ENCODE assay signal across 22 cellular contexts in genomic region chr7:7911756-7912155, GRCh38. TPM values are rescaled to one million over a fixed set of nuclear protein-coding genes. Genes with fewer than 3 reads are reported as not detected.
DNase-seq lines count a peak whose midpoint lies in the region; ATAC-seq, FAIRE-seq and TF ChIP-seq lines count a peak whose summit lies in the region.
"Had no signal": no experiment of that assay in that cellular context is flagged by ENCODE, and none has a peak within 500 bp of the region (broad histone marks: within the 10 kb centered on the region; RNA-seq: fewer than 3 reads in every experiment).

No MANE protein-coding gene starts in this region.

- FAIRE-seq in frontal cortex (lab: Jason Lieb, UNC): no peak
- FAIRE-seq: K562 had no signal

- H3K27ac ChIP-seq in SJCRH30: peak overlapping the region; percentile 33
- peak overlapping the region; percentile 56 for H3K27ac ChIP-seq in lower lobe of right lung
- H3K27ac ChIP-seq in skeletal muscle tissue (ENCODE audit: low read depth, low read length): peak overlapping the region; percentile 23
- H3K27ac ChIP-seq in SK-N-SH (ENCODE audit: low read depth in 2 of 2, low read length in 1 of 2): no peak overlapping the region
- H3K27ac ChIP-seq in upper lobe of right lung: no peak overlapping the region
- H3K27ac ChIP-seq: esophagus muscularis mucosa, HL-60, parathyroid adenoma had no signal

- H3K27ac Mint-ChIP-seq in HFFc6: peak overlapping the region; percentile 92
- H3K27ac Mint-ChIP-seq: stimulated activated naive CD8-positive, alpha-beta T cell treated with anti-CD3 and anti-CD28 coated beads, Interleukin-15, Interleukin-2, amounts not matched to agents 100 ng/mL and 50 ng/mL, for 24 hours had no signal

- TF ChIP-seq RAD21 in SK-N-SH (IDR thresholded peaks at IDR 0.05; ENCODE audit: low read length): no peak

- POLR2A ChIA-PET in SK-N-SH (lab: Yijun Ruan, JAX): no interaction called here

- WGBS in SK-N-SH (ENCODE audit: low lambda C conversion rate): 69% methylated on average over 1 of the region's 1 CpG

- no peak for TF ChIP-seq EP300 in SK-N-SH (IDR thresholded peaks at IDR 0.05; ENCODE audit: borderline replicate concordance in 1 of 2, low read depth in 1 of 2, low read length in 1 of 2)

- no peaks in the 10 kb centered on the region for H3K9me3 ChIP-seq in SJCRH30 (replicated peaks)
- no peaks in the 10 kb centered on the region for H3K9me3 ChIP-seq in lower lobe of right lung
- no peaks in the 10 kb centered on the region for H3K9me3 ChIP-seq in skeletal muscle tissue (ENCODE audit: control insufficient read depth in 3 of 3, low read length in 3 of 3)
- H3K9me3 ChIP-seq in SK-N-SH: no peaks in the 10 kb centered on the region
- no peaks in the 10 kb centered on the region for H3K9me3 ChIP-seq in upper lobe of right lung
- H3K9me3 ChIP-seq: BE2C, esophagus muscularis mucosa, left lung, upper lobe of left lung had no signal

- H3K4me2 ChIP-seq in SK-N-SH: no peak overlapping the region

- H4K20me1 ChIP-seq in SK-N-SH (ENCODE audit: insufficient read depth): no peaks in the 10 kb centered on the region

- CTCF ChIA-PET in SK-N-SH (lab: Yijun Ruan, JAX): interaction anchor here (0.7 to 1.5 kb wide), 2 partner anchors 11 to 46 kb away, joined by 3 read pairs; no protein-coding TSS in a partner anchor

- H3K27me3 Mint-ChIP-seq in HFFc6 (ENCODE audit: insufficient read depth): no peaks in the 10 kb centered on the region
- H3K27me3 Mint-ChIP-seq: stimulated activated naive CD8-positive, alpha-beta T cell treated with anti-CD3 and anti-CD28 coated beads, Interleukin-15, Interleukin-2, amounts not matched to agents 100 ng/mL and 50 ng/mL, for 24 hours had no signal

- no peak overlapping the region for H2AFZ ChIP-seq in SK-N-SH (ENCODE audit: low read depth)
- H2AFZ ChIP-seq: parathyroid adenoma had no signal

- peaks cover 39% of the 10 kb centered on the region for H3K4me1 Mint-ChIP-seq in HFFc6 (ENCODE audit: low read depth)

- no peaks in the 10 kb centered on the region for H3K79me2 ChIP-seq in SK-N-SH (ENCODE audit: insufficient read depth)
- H3K79me2 ChIP-seq: parathyroid adenoma had no signal

- peak in 1 of 2 donors; percentile 5 for ATAC-seq in lower lobe of right lung
- ATAC-seq in HG03565 (IDR thresholded peaks at IDR 0.05; ENCODE audit: unreplicated experiment): no peak
- ATAC-seq in upper lobe of right lung: no peak
- ATAC-seq: K562 had no signal

- H3K4me1 ChIP-seq in SJCRH30: peaks cover 48% of the 10 kb centered on the region
- H3K4me1 ChIP-seq in lower lobe of right lung: no peaks in the 10 kb centered on the region
- peaks cover 0 to 12% (median 0%) of the 10 kb centered on the region in 3 donors for H3K4me1 ChIP-seq in skeletal muscle tissue (ENCODE audit: control insufficient read depth in 3 of 3, insufficient read depth in 3 of 3, low read length in 3 of 3)
- no peaks in the 10 kb centered on the region for H3K4me1 ChIP-seq in SK-N-SH (ENCODE audit: control insufficient read depth in 1 of 2, insufficient read depth in 2 of 2, low read depth in 1 of 2, low read length in 1 of 2)
- H3K4me1 ChIP-seq in upper lobe of right lung: peaks cover 6% of the 10 kb centered on the region
- H3K4me1 ChIP-seq: BE2C, esophagus muscularis mucosa, left lung, parathyroid adenoma, upper lobe of left lung had no signal

- no peak for TF ChIP-seq CTCF in HFFc6 (IDR thresholded peaks at IDR 0.05)
- TF ChIP-seq CTCF in lower lobe of right lung (IDR thresholded peaks at IDR 0.05): no peak
- TF ChIP-seq CTCF in SK-N-SH (IDR thresholded peaks at IDR 0.05): no peak
- TF ChIP-seq CTCF in upper lobe of right lung (IDR thresholded peaks at IDR 0.05): no peak

- H3K36me3 ChIP-seq in SJCRH30 (no peaks in the 10 kb centered on the region), lower lobe of right lung (no peaks in the 10 kb centered on the region), skeletal muscle tissue (ENCODE audit: control insufficient read depth in 3 of 3, insufficient read depth in 3 of 3, low read length in 3 of 3) (no peaks in the 10 kb centered on the region), SK-N-SH (replicated peaks in 1 of 2; ENCODE audit: control insufficient read depth in 1 of 2, insufficient read depth in 2 of 2, low read length in 1 of 2) (no peaks in the 10 kb centered on the region), upper lobe of right lung (no peaks in the 10 kb centered on the region)
- H3K36me3 ChIP-seq: BE2C, esophagus muscularis mucosa, left lung, upper lobe of left lung had no signal

- H3K9ac ChIP-seq in skeletal muscle tissue (ENCODE audit: low read depth in 1 of 3, low read length in 3 of 3) (no peak overlapping the region), SK-N-SH (no peak overlapping the region)
- H3K9ac ChIP-seq: parathyroid adenoma had no signal

- no peaks in the 10 kb centered on the region for H3F3A ChIP-seq in SK-N-SH (replicated peaks; ENCODE audit: insufficient read depth)

- peak overlapping the region; percentile 69; the same call in 1 of the 2 replicates for H3K4me3 Mint-ChIP-seq in HFFc6
- H3K4me3 Mint-ChIP-seq: stimulated activated naive CD8-positive, alpha-beta T cell treated with anti-CD3 and anti-CD28 coated beads, Interleukin-15, Interleukin-2, amounts not matched to agents 100 ng/mL and 50 ng/mL, for 24 hours had no signal

- intact Hi-C loops in lower lobe of right lung (cut with DNase I): no loop called here
- intact Hi-C loops in upper lobe of right lung (cut with DNase I): no loop called here

- H3K9me2 ChIP-seq in SK-N-SH: no peaks in the 10 kb centered on the region

- H3K4me3 ChIP-seq in SJCRH30 (no peak overlapping the region), lower lobe of right lung (no peak overlapping the region), skeletal muscle tissue (ENCODE audit: low read length in 3 of 3) (no peak overlapping the region), SK-N-SH (ENCODE audit: low read depth in 2 of 2, low read length in 1 of 2) (no peak overlapping the region), upper lobe of right lung (no peak overlapping the region)
- H3K4me3 ChIP-seq: esophagus muscularis mucosa, K562, left lung, upper lobe of left lung had no signal

- H3K9me3 Mint-ChIP-seq in HFFc6: no peaks in the 10 kb centered on the region

- H3K27me3 ChIP-seq in SJCRH30 (no peaks in the 10 kb centered on the region), lower lobe of right lung (ENCODE audit: low read depth) (no peaks in the 10 kb centered on the region), skeletal muscle tissue (ENCODE audit: control insufficient read depth in 3 of 3, insufficient read depth in 3 of 3, low read length in 3 of 3) (no peaks in the 10 kb centered on the region), SK-N-SH (ENCODE audit: insufficient read depth) (no peaks in the 10 kb centered on the region), upper lobe of right lung (no peaks in the 10 kb centered on the region)
- H3K27me3 ChIP-seq: BE2C, esophagus muscularis mucosa, left lung, upper lobe of left lung had no signal

- DNase-seq in HFFc6 (no peak), SJCRH30 (peak; percentile 58 to 70), lower lobe of right lung (no peak), SK-N-SH (no peak), frontal cortex (ENCODE audit: low spot score in 2 of 2) (no peak), upper lobe of right lung (no peak)
- DNase-seq: activated gamma-delta T cell treated with Interleukin-2 at 50 U/mL for 16 hours; BE2C; cerebellar nuclear complex; effector CD4-positive, alpha-beta T cell; GDM1; left lung; NCI-H187 treated with DMSO at 0.1 percent for 48 hours; NCI-H446; upper lobe of left lung had no signal

- no peaks in the 10 kb centered on the region for H3K36me3 Mint-ChIP-seq in HFFc6 (ENCODE audit: low read depth)

TF ChIP-seq in SK-N-SH, 30 proteins besides CTCF, POLR2A, EP300 and RAD21 (continues in another document):
- TF ChIP-seq FOXM1 (IDR thresholded peaks at IDR 0.05; ENCODE audit: low read depth): no peak
- TF ChIP-seq FOSL2 (IDR thresholded peaks at IDR 0.05; ENCODE audit: borderline replicate concordance, low read depth): no peak
- TF ChIP-seq YY1 (IDR thresholded peaks at IDR 0.05; ENCODE audit: low read depth): no peak
- no peak for TF ChIP-seq MAX (IDR thresholded peaks at IDR 0.05; ENCODE audit: low read depth)
- TF ChIP-seq RFX5 (IDR thresholded peaks at IDR 0.05; ENCODE audit: low read length): no peak
- TF ChIP-seq GABPA (IDR thresholded peaks at IDR 0.05; ENCODE audit: low read depth): no peak
- no peak for TF ChIP-seq REST (IDR thresholded peaks at IDR 0.05; ENCODE audit: low read depth, low read length)

RNA-seq across cellular contexts. Expression of gene GLCCI1, which starts 56.8 kb away (rescaled TPM):
- 10 to 100 TPM; 15.0 to 17.7 (median 16.2) TPM for total RNA-seq in HFFc6 (2021; fragmentation: NEBNext Ultra II Directional; extraction: Animal tissue kit (Norgen Biotek cat#: 25700))
- total RNA-seq in SJCRH30 (2014; rRNA removed; shearing (Covaris generic)): 9.1 and 11.8 TPM in 2 replicates
- total RNA-seq in lower lobe of right lung (63.9 TPM), skeletal muscle tissue (15.1 TPM), frontal cortex (34.6 TPM), upper lobe of right lung (45.1 TPM)
- 5.5 and 7.5 TPM in 2 replicates for polyA plus RNA-seq in SK-N-SH (2012; rRNA removed)
- 7.4 and 10.7 TPM in 2 replicates for polyA plus RNA-seq in SK-N-SH (2012; cell fraction: cytosol; rRNA removed)
- polyA plus RNA-seq in SK-N-SH (2012; cell fraction: nucleus; rRNA removed): 8.0 and 10.1 TPM in 2 replicates

Comparison
In these comparisons a context has a peak if more than half of its experiments do, and no peak if none do; other contexts are left out.
1. DNase-seq: peak in SJCRH30 (2 of 2); none in HFFc6 (single experiment), lower lobe of right lung (single experiment), SK-N-SH (single experiment), frontal cortex (0 of 2) and upper lobe of right lung (single experiment).
2. H3K27ac ChIP-seq: peak in SJCRH30 (single experiment), lower lobe of right lung (single experiment) and skeletal muscle tissue (single experiment); none in SK-N-SH (0 of 2) and upper lobe of right lung (single experiment).